Comparison of ENCODE assay signal across 20 cellular contexts in the genomic region with DNA sequence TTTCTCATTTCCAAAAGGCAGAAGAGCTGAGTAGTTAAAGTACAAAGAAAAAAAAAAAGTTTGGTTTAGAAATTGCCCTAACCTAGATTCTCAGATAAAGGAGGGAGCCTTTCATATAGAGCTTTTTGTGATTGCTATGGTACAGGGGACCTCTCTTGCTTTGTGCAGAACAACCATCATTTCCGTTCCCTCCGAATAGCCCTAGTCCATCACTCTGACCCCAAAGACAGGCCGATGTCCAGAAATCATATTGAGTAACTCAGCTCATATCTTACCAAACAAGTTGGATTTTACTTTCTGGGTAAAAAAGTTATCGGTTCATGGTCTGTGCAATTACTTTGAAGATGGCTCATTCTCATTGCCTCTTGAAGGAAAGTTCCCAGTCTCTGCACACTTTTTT. TPM values are rescaled to one million over a fixed set of nuclear protein-coding genes. Genes with fewer than 3 reads are reported as not detected.
A peak's percentile ranks its signal among the peaks of the same experiment; 100 is the strongest.
DNase-seq lines count a peak whose midpoint lies in the region; ATAC-seq and TF ChIP-seq lines count a peak whose summit lies in the region.
"Had no signal": no experiment of that assay in that cellular context is flagged by ENCODE, and none has a peak within 500 bp of the region (broad histone marks: within the 10 kb centered on the region; RNA-seq: fewer than 3 reads in every experiment).

No MANE protein-coding gene starts in this region.

- no peaks in the 10 kb centered on the region for H3K9me3 Mint-ChIP-seq in activated naive CD4-positive, alpha-beta T cell treated with anti-CD3 and anti-CD28 coated beads, Interleukin-2, amount 10 ng/mL, durations not matched to agents 7 days and 5 days
- H3K9me3 Mint-ChIP-seq: activated naive CD8-positive, alpha-beta T cell treated with anti-CD3 and anti-CD28 coated beads for 36 hours; activated T-helper 17 cell treated with anti-CD3 and anti-CD28 coated beads, Interleukin-2, amount 50 U/mL, for 72 hours; CD4-positive, alpha-beta memory T cell; dendritic cell treated with granulocyte-macrophage colony-stimulating factor and Interleukin-4, amounts not matched to agents 40 ng/mL and 50 ng/mL, for 4 days; natural killer cell; T-cell had no signal

- no peaks in the 10 kb centered on the region for H3K9me3 ChIP-seq in BLaER1 treated with 17β-estradiol and CSF1 and Interleukin-3, amounts not matched to agents 10 nM and 100 nM (replicated peaks in 1 of 11)
- H3K9me3 ChIP-seq in left lung (no peaks in the 10 kb centered on the region), skeletal muscle satellite cell (replicated peaks; ENCODE audit: low read length) (no peaks in the 10 kb centered on the region)

- in situ Hi-C loops in brain microvascular endothelial cell (cut with HindIII; ENCODE audit: low pct_ligation_motif_present, low sequenced_read_pairs) = no loop called here

- no peak for TF ChIP-seq CTCF in brain microvascular endothelial cell (IDR thresholded peaks at IDR 0.05; ENCODE audit: low read depth, low read length, missing control alignments)
- no peak for TF ChIP-seq CTCF in left lung (IDR thresholded peaks at IDR 0.05)

- no peak overlapping the region for H3K27ac Mint-ChIP-seq in activated naive CD4-positive, alpha-beta T cell treated with anti-CD3 and anti-CD28 coated beads, Interleukin-2, amount 10 ng/mL, durations not matched to agents 7 days and 5 days
- H3K27ac Mint-ChIP-seq: activated naive CD8-positive, alpha-beta T cell treated with anti-CD3 and anti-CD28 coated beads for 36 hours; activated T-helper 17 cell treated with anti-CD3 and anti-CD28 coated beads, Interleukin-2, amount 50 U/mL, for 72 hours; CD4-positive, alpha-beta memory T cell; dendritic cell treated with granulocyte-macrophage colony-stimulating factor and Interleukin-4, amounts not matched to agents 40 ng/mL and 50 ng/mL, for 4 days; natural killer cell; T-cell had no signal

- H3K36me3 ChIP-seq in BLaER1 treated with 17β-estradiol and CSF1 and Interleukin-3, amounts not matched to agents 10 nM and 100 nM = no peaks in the 10 kb centered on the region
- no peaks in the 10 kb centered on the region for H3K36me3 ChIP-seq in brain microvascular endothelial cell (replicated peaks)
- no peaks in the 10 kb centered on the region for H3K36me3 ChIP-seq in left lung
- no peaks in the 10 kb centered on the region for H3K36me3 ChIP-seq in skeletal muscle satellite cell (ENCODE audit: insufficient read depth, low read length)

- H3K27me3 Mint-ChIP-seq in activated naive CD4-positive, alpha-beta T cell treated with anti-CD3 and anti-CD28 coated beads, Interleukin-2, amount 10 ng/mL, durations not matched to agents 7 days and 5 days = peaks cover 21% of the 10 kb centered on the region
- H3K27me3 Mint-ChIP-seq: activated naive CD8-positive, alpha-beta T cell treated with anti-CD3 and anti-CD28 coated beads for 36 hours had no signal

- H3K4me1 ChIP-seq in BLaER1 treated with 17β-estradiol and CSF1 and Interleukin-3, amounts not matched to agents 10 nM and 100 nM = peaks cover 7 to 21% (median 13%) of the 10 kb centered on the region in 10 experiments; a peak in 16 of 20 replicates
- H3K4me1 ChIP-seq in left lung = peaks cover 7 to 15% of the 10 kb centered on the region in 2 donors
- peaks cover 37% of the 10 kb centered on the region for H3K4me1 ChIP-seq in skeletal muscle satellite cell (ENCODE audit: control insufficient read depth, insufficient read depth, low read length)

- CTCF ChIA-PET in activated naive CD4-positive, alpha-beta T cell treated with anti-CD3 and anti-CD28 coated beads, Interleukin-2, amount 10 ng/mL, durations not matched to agents 7 days and 5 days (lab: Charles Lee) = no interaction called here

- H3K27ac ChIP-seq in BLaER1 treated with 17β-estradiol and CSF1 and Interleukin-3, amounts not matched to agents 10 nM and 100 nM = no peak overlapping the region
- peak overlapping the region; percentile 25 for H3K27ac ChIP-seq in brain microvascular endothelial cell
- peak overlapping the region; percentile 13 to 25 for H3K27ac ChIP-seq in left lung
- H3K27ac ChIP-seq: GM23248 had no signal

- H3K4me3 ChIP-seq in BLaER1 treated with 17β-estradiol and CSF1 and Interleukin-3, amounts not matched to agents 10 nM and 100 nM = no peak overlapping the region
- H3K4me3 ChIP-seq in brain microvascular endothelial cell (ENCODE audit: low read depth, low read length) (no peak overlapping the region), left lung (no peak overlapping the region), skeletal muscle satellite cell (ENCODE audit: low read length) (no peak overlapping the region)
- H3K4me3 ChIP-seq: GM23248 had no signal

- peak overlapping the region in 10 of 11 experiments; percentile 13 to 53 (median 36); a peak in 13 of 22 replicates for H3K4me2 ChIP-seq in BLaER1 treated with 17β-estradiol and CSF1 and Interleukin-3, amounts not matched to agents 10 nM and 100 nM
- H3K4me2 ChIP-seq in skeletal muscle satellite cell (ENCODE audit: low read length) = peak overlapping the region; percentile 5

- H3K4me1 Mint-ChIP-seq in activated naive CD4-positive, alpha-beta T cell treated with anti-CD3 and anti-CD28 coated beads, Interleukin-2, amount 10 ng/mL, durations not matched to agents 7 days and 5 days = no peaks in the 10 kb centered on the region
- H3K4me1 Mint-ChIP-seq: activated naive CD8-positive, alpha-beta T cell treated with anti-CD3 and anti-CD28 coated beads for 36 hours; activated T-helper 17 cell treated with anti-CD3 and anti-CD28 coated beads, Interleukin-2, amount 50 U/mL, for 72 hours; natural killer cell; T-cell had no signal

- intact Hi-C loops in left lung (cut with DNase I) = no loop called here

- H3K36me3 Mint-ChIP-seq in activated naive CD4-positive, alpha-beta T cell treated with anti-CD3 and anti-CD28 coated beads, Interleukin-2, amount 10 ng/mL, durations not matched to agents 7 days and 5 days = no peaks in the 10 kb centered on the region
- H3K36me3 Mint-ChIP-seq: activated naive CD8-positive, alpha-beta T cell treated with anti-CD3 and anti-CD28 coated beads for 36 hours; CD4-positive, alpha-beta memory T cell; natural killer cell; T-cell had no signal

- no peak overlapping the region for H3K9ac ChIP-seq in BLaER1 treated with 17β-estradiol and CSF1 and Interleukin-3, amounts not matched to agents 10 nM and 100 nM
- peak overlapping the region; percentile 26 for H3K9ac ChIP-seq in skeletal muscle satellite cell (ENCODE audit: low read depth, low read length)

- ATAC-seq in left lung = no peak
- no peak for ATAC-seq in HG02623 (IDR thresholded peaks at IDR 0.05; ENCODE audit: unreplicated experiment)
- ATAC-seq: activated T-helper 17 cell treated with anti-CD3 and anti-CD28 coated beads, Interleukin-2, amount 50 U/mL, for 72 hours; natural killer cell; T-cell had no signal

- H4K20me1 ChIP-seq in BLaER1 treated with 17β-estradiol and CSF1 and Interleukin-3, amounts not matched to agents 10 nM and 100 nM = no peaks in the 10 kb centered on the region; a peak in 1 of 22 replicates

- no peak overlapping the region for H3K4me3 Mint-ChIP-seq in activated naive CD4-positive, alpha-beta T cell treated with anti-CD3 and anti-CD28 coated beads, Interleukin-2, amount 10 ng/mL, durations not matched to agents 7 days and 5 days
- H3K4me3 Mint-ChIP-seq: activated naive CD8-positive, alpha-beta T cell treated with anti-CD3 and anti-CD28 coated beads for 36 hours; activated T-helper 17 cell treated with anti-CD3 and anti-CD28 coated beads, Interleukin-2, amount 50 U/mL, for 72 hours; CD4-positive, alpha-beta memory T cell; dendritic cell treated with granulocyte-macrophage colony-stimulating factor and Interleukin-4, amounts not matched to agents 40 ng/mL and 50 ng/mL, for 4 days; natural killer cell; T-cell had no signal

- DNase-seq in brain microvascular endothelial cell (no peak), left lung (no peak), NCI-H2227 (lab: John Stamatoyannopoulos, UW; ENCODE audit: unreplicated experiment) (no peak), 8988T (no peak)
- no peak for DNase-seq in activated naive CD4-positive, alpha-beta T cell treated with anti-CD3 and anti-CD28 coated beads, Interleukin-2, amount 10 ng/mL, durations not matched to agents 7 days and 5 days
- DNase-seq: activated CD4-positive, alpha-beta T cell treated with anti-CD3 and anti-CD28 coated beads for 48 hours; activated naive CD8-positive, alpha-beta T cell treated with anti-CD3 and anti-CD28 coated beads for 36 hours; GF-D8; GM23248; natural killer cell; NCI-H146; NCI-H748 treated with DMSO at 0.1 percent for 48 hours; stimulated activated CD4-positive, alpha-beta T cell treated with anti-CD3 and anti-CD28 coated beads, Interleukin-4, amount 100 ng/mL, for 24 hours; T-cell had no signal

- no peaks in the 10 kb centered on the region for H3K27me3 ChIP-seq in BLaER1 treated with 17β-estradiol and CSF1 and Interleukin-3, amounts not matched to agents 10 nM and 100 nM
- H3K27me3 ChIP-seq in brain microvascular endothelial cell (replicated peaks) = no peaks in the 10 kb centered on the region
- no peaks in the 10 kb centered on the region for H3K27me3 ChIP-seq in left lung
- peaks cover 4% of the 10 kb centered on the region for H3K27me3 ChIP-seq in skeletal muscle satellite cell (ENCODE audit: control insufficient read depth, insufficient read depth, low read length)

RNA-seq across cellular contexts. Expression of gene COL15A1, which starts 36.7 kb away (rescaled TPM):
- total RNA-seq in left lung = 10 to 100 TPM; 42.7 to 58.4 TPM
- 0.25 and 1.7 TPM in 2 replicates for total RNA-seq in skeletal muscle satellite cell (2012; rRNA removed)
- total RNA-seq: CD4-positive, alpha-beta memory T cell had no signal

Comparison
In these comparisons a context has a peak if more than half of its experiments do, and no peak if none do; other contexts are left out.
1. H3K27ac ChIP-seq: peak in brain microvascular endothelial cell (single experiment) and left lung (2 of 2); none in BLaER1 treated with 17β-estradiol and CSF1 and Interleukin-3, amounts not matched to agents 10 nM and 100 nM (0 of 11).